ENCODE assay signal across 27 cellular contexts in the genomic region with DNA sequence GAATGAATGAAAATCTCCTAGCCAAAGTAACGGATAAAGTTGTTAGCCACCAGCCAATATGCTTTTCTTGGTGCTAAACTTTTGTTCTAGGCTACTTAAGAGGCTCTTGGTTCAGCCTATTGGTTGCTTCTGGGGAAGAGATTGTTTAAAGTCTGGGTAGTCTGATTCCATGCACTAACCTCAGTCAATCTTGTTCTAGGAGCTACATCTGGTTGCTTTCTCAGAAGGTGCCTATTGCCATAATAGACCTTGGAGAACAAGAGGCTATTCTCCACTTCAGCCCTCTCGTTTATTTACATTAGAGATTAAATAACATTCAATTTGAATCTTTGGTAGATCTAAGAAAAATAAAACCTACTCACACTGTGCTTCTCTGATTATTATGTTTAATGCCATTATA. TPM values are rescaled to one million over a fixed set of nuclear protein-coding genes. Genes with fewer than 3 reads are reported as not detected.
"Had no signal": no experiment of that assay in that cellular context is flagged by ENCODE, and none has a peak within 500 bp of the region (broad histone marks: within the 10 kb centered on the region; RNA-seq: fewer than 3 reads in every experiment).

No MANE protein-coding gene starts in this region.

- H3K4me1 Mint-ChIP-seq: memory B cell had no signal

- H3K27ac Mint-ChIP-seq: dendritic cell treated with granulocyte-macrophage colony-stimulating factor and Interleukin-4, amounts not matched to agents 40 ng/mL and 50 ng/mL, for 4 days; memory B cell; natural killer cell; progenitor cell of endocrine pancreas had no signal

- H3K4me2 ChIP-seq: hepatocyte had no signal

- H3K27me3 ChIP-seq: esophagus muscularis mucosa, foreskin keratinocyte, gastroesophageal sphincter, heart left ventricle, hepatocyte, right lobe of liver, stomach, thyroid gland, vagina had no signal

- H3K27me3 Mint-ChIP-seq: dendritic cell treated with granulocyte-macrophage colony-stimulating factor and Interleukin-4, amounts not matched to agents 40 ng/mL and 50 ng/mL, for 4 days; progenitor cell of endocrine pancreas had no signal

- DNase-seq: effector memory CD4-positive, alpha-beta T cell; foreskin keratinocyte; heart left ventricle; kidney; natural killer cell; occipital lobe; right lobe of liver; small intestine; stimulated activated CD4-positive, alpha-beta T cell treated with anti-CD3 and anti-CD28 coated beads, Interleukin-1b, Interleukin-23, amount 100 ng/mL, for 48 hours; stimulated activated CD4-positive, alpha-beta T cell treated with anti-CD3 and anti-CD28 coated beads, Interleukin-4, amount 100 ng/mL, for 1 hour; stimulated activated CD8-positive, alpha-beta memory T cell treated with anti-CD3 and anti-CD28 coated beads, Interleukin-4, amount 100 ng/mL, for 48 hours; stimulated activated naive CD4-positive, alpha-beta T cell treated with Interleukin-2 at 50 U/mL for 16 hours; stomach; thyroid gland; trophoblast cell had no signal

- H2AFZ ChIP-seq: hepatocyte, parathyroid adenoma had no signal

- ATAC-seq: foreskin keratinocyte, gastroesophageal sphincter, heart left ventricle, left lobe of liver, natural killer cell, right lobe of liver had no signal

- H3K27ac ChIP-seq: esophagus muscularis mucosa, foreskin keratinocyte, gastroesophageal sphincter, heart left ventricle, hepatocyte, parathyroid adenoma, right lobe of liver, stomach, thyroid gland, vagina had no signal

- H3K79me2 ChIP-seq: hepatocyte, parathyroid adenoma had no signal

- H3K9me3 Mint-ChIP-seq: dendritic cell treated with granulocyte-macrophage colony-stimulating factor and Interleukin-4, amounts not matched to agents 40 ng/mL and 50 ng/mL, for 4 days; memory B cell; natural killer cell had no signal

- H3K4me3 Mint-ChIP-seq: dendritic cell treated with granulocyte-macrophage colony-stimulating factor and Interleukin-4, amounts not matched to agents 40 ng/mL and 50 ng/mL, for 4 days; memory B cell; natural killer cell had no signal

- H3K4me3 ChIP-seq: esophagus muscularis mucosa, gastroesophageal sphincter, heart left ventricle, hepatocyte, lung, right lobe of liver, stomach, thyroid gland, vagina had no signal

- H3K36me3 ChIP-seq: esophagus muscularis mucosa, gastroesophageal sphincter, heart left ventricle, right lobe of liver, stomach, thyroid gland, vagina had no signal

- H3K36me3 Mint-ChIP-seq: memory B cell, natural killer cell had no signal

- H3K4me1 ChIP-seq: foreskin keratinocyte, parathyroid adenoma, right lobe of liver, vagina had no signal

RNA-seq across cellular contexts. Expression of a gene that starts 40.8 kb away (rescaled TPM):
- total RNA-seq: epithelial cell of proximal tubule, foreskin keratinocyte, mononuclear cell, natural killer cell had no signal
- polyA plus RNA-seq: foreskin keratinocyte, hepatocyte had no signal
